In genomic region chr2:239695728-239696240, GRCh38 we compare ENCODE assay signal across 16 cellular contexts.
DNase-seq lines count a peak whose midpoint lies in the region; ATAC-seq and TF ChIP-seq lines count a peak whose summit lies in the region.
"Had no signal": no experiment of that assay in that cellular context is flagged by ENCODE, and none has a peak within 500 bp of the region (broad histone marks: within the 10 kb centered on the region; RNA-seq: fewer than 3 reads in every experiment).

No MANE protein-coding gene starts in this region.

- H3K36me3 ChIP-seq in DND-41 (ENCODE audit: insufficient read depth, low read length): no peaks in the 10 kb centered on the region
- no peaks in the 10 kb centered on the region for H3K36me3 ChIP-seq in CD8-positive, alpha-beta memory T cell (ENCODE audit: insufficient read depth, low read length)
- H3K36me3 ChIP-seq: BLaER1 treated with 17β-estradiol and CSF1 and Interleukin-3, amounts not matched to agents 10 nM and 100 nM had no signal

- no peaks in the 10 kb centered on the region for H3K79me2 ChIP-seq in DND-41 (ENCODE audit: insufficient read depth, low read length)

- H3K27ac Mint-ChIP-seq in CD8-positive, alpha-beta memory T cell: peak overlapping the region in 1 of 8 donors; percentile 50
- H3K27ac Mint-ChIP-seq: CD4-positive, CD25-positive, alpha-beta regulatory T cell had no signal

- TF ChIP-seq CTCF in DND-41 (IDR thresholded peaks at IDR 0.05; ENCODE audit: borderline replicate concordance, extremely low read depth, low read length, poor library complexity, severe bottlenecking): no peak

- H3K9me3 Mint-ChIP-seq in CD8-positive, alpha-beta memory T cell: no peaks in the 10 kb centered on the region
- H3K9me3 Mint-ChIP-seq: CD4-positive, CD25-positive, alpha-beta regulatory T cell had no signal

- H3K4me1 Mint-ChIP-seq in CD8-positive, alpha-beta memory T cell: no peaks in the 10 kb centered on the region
- H3K4me1 Mint-ChIP-seq: CD4-positive, CD25-positive, alpha-beta regulatory T cell had no signal

- no peaks in the 10 kb centered on the region for H4K20me1 ChIP-seq in DND-41 (ENCODE audit: insufficient read depth, low read length)
- H4K20me1 ChIP-seq: BLaER1 treated with 17β-estradiol and CSF1 and Interleukin-3, amounts not matched to agents 10 nM and 100 nM had no signal

- no peaks in the 10 kb centered on the region for H3K36me3 Mint-ChIP-seq in CD8-positive, alpha-beta memory T cell
- H3K36me3 Mint-ChIP-seq: CD4-positive, CD25-positive, alpha-beta regulatory T cell had no signal

- ATAC-seq in DND-41 (ENCODE audit: insufficient read depth, low read depth): peak; percentile 35; the same call in 1 of the 3 replicates
- ATAC-seq in left lobe of liver: no peak
- ATAC-seq: GM12878, HCT116 had no signal

- DNase-seq in DND-41: peak; percentile 23
- DNase-seq in ecto neural progenitor cell (ENCODE audit: low spot score): peak; percentile 28
- peak; percentile 30 for DNase-seq in left lobe of liver (ENCODE audit: low spot score)
- peak; percentile 16 for DNase-seq in stimulated activated CD8-positive, alpha-beta memory T cell treated with anti-CD3 and anti-CD28 coated beads, Interleukin-4, amount 100 ng/mL, for 48 hours
- DNase-seq in CD8-positive, alpha-beta memory T cell: no peak
- DNase-seq in HK-2 (ENCODE audit: unreplicated experiment): no peak
- DNase-seq in germinal center (ENCODE audit: low spot score): no peak
- no peak for DNase-seq in NCI-H146 (lab: John Stamatoyannopoulos, UW)
- DNase-seq: ACHN; Calu3; CD4-positive, CD25-positive, alpha-beta regulatory T cell; DMS 273 treated with DMSO at 0.1 percent for 48 hours; GM23248 had no signal

- no peak overlapping the region for H3K27ac ChIP-seq in DND-41 (ENCODE audit: low read length)
- no peak overlapping the region for H3K27ac ChIP-seq in CD8-positive, alpha-beta memory T cell (ENCODE audit: low read depth, low read length)
- H3K27ac ChIP-seq: BLaER1 treated with 17β-estradiol and CSF1 and Interleukin-3, amounts not matched to agents 10 nM and 100 nM; GM23248 had no signal

- no peak overlapping the region for H2AFZ ChIP-seq in DND-41 (ENCODE audit: low read depth, low read length)
- H2AFZ ChIP-seq: GM23248 had no signal

- H3K4me2 ChIP-seq in DND-41 (ENCODE audit: insufficient read depth, low read length): no peak overlapping the region
- H3K4me2 ChIP-seq: BLaER1 treated with 17β-estradiol and CSF1 and Interleukin-3, amounts not matched to agents 10 nM and 100 nM had no signal

- H3K4me3 Mint-ChIP-seq in CD8-positive, alpha-beta memory T cell: no peak overlapping the region
- H3K4me3 Mint-ChIP-seq: CD4-positive, CD25-positive, alpha-beta regulatory T cell had no signal

- POLR2A ChIA-PET in CD8-positive, alpha-beta memory T cell (lab: Charles Lee): no interaction called here

- no peaks in the 10 kb centered on the region for H3K9me3 ChIP-seq in DND-41 (ENCODE audit: insufficient read depth, low read length, severe bottlenecking)
- no peaks in the 10 kb centered on the region for H3K9me3 ChIP-seq in CD8-positive, alpha-beta memory T cell (ENCODE audit: low read length)

- no peaks in the 10 kb centered on the region for H3K27me3 ChIP-seq in DND-41 (ENCODE audit: insufficient read depth, low read length, poor library complexity)
- no peaks in the 10 kb centered on the region for H3K27me3 ChIP-seq in CD8-positive, alpha-beta memory T cell (ENCODE audit: insufficient read depth, low read length, poor library complexity, severe bottlenecking)
- H3K27me3 ChIP-seq: BLaER1 treated with 17β-estradiol and CSF1 and Interleukin-3, amounts not matched to agents 10 nM and 100 nM had no signal

- no peak overlapping the region for H3K4me3 ChIP-seq in DND-41 (ENCODE audit: low read depth in 1 of 2, low read length in 2 of 2)
- H3K4me3 ChIP-seq in CD8-positive, alpha-beta memory T cell (ENCODE audit: low read length): no peak overlapping the region
- H3K4me3 ChIP-seq: BLaER1 treated with 17β-estradiol and CSF1 and Interleukin-3, amounts not matched to agents 10 nM and 100 nM; GM12878; GM23248 had no signal

- CTCF ChIA-PET in CD8-positive, alpha-beta memory T cell (lab: Charles Lee): no interaction called here

- H3K9ac ChIP-seq in DND-41 (ENCODE audit: low read depth, low read length): no peak overlapping the region
- H3K9ac ChIP-seq: BLaER1 treated with 17β-estradiol and CSF1 and Interleukin-3, amounts not matched to agents 10 nM and 100 nM; GM23248 had no signal

- peaks cover 11% of the 10 kb centered on the region in 2 donors for H3K27me3 Mint-ChIP-seq in CD8-positive, alpha-beta memory T cell
- H3K27me3 Mint-ChIP-seq: CD4-positive, CD25-positive, alpha-beta regulatory T cell had no signal

- no peaks in the 10 kb centered on the region for H3K4me1 ChIP-seq in DND-41 (ENCODE audit: insufficient read depth, low read length)
- H3K4me1 ChIP-seq in CD8-positive, alpha-beta memory T cell (ENCODE audit: insufficient read depth, low read length): no peaks in the 10 kb centered on the region

Comparison
In these comparisons a context has a peak if more than half of its experiments do, and no peak if none do; other contexts are left out.
1. DNase-seq: peak in DND-41 (single experiment), ecto neural progenitor cell (single experiment), left lobe of liver (single experiment) and stimulated activated CD8-positive, alpha-beta memory T cell treated with anti-CD3 and anti-CD28 coated beads, Interleukin-4, amount 100 ng/mL, for 48 hours (single experiment); none in CD8-positive, alpha-beta memory T cell (0 of 5), HK-2 (single experiment), germinal center (single experiment) and NCI-H146 (single experiment).